23 cellular contexts compared by ENCODE assay signal in genomic region chr12:130560321-130560720, GRCh38.
"Had no signal": no experiment of that assay in that cellular context is flagged by ENCODE, and none has a peak within 500 bp of the region (broad histone marks: within the 10 kb centered on the region; RNA-seq: fewer than 3 reads in every experiment).

No MANE protein-coding gene starts in this region.

- H3K4me1 ChIP-seq: colonic mucosa, esophagus muscularis mucosa, esophagus squamous epithelium, foreskin keratinocyte, gastrocnemius medialis, gastroesophageal sphincter, heart left ventricle, heart right ventricle had no signal

- H3K36me3 ChIP-seq: colonic mucosa, esophagus muscularis mucosa, esophagus squamous epithelium, gastrocnemius medialis, gastroesophageal sphincter, heart left ventricle, heart right ventricle had no signal

- DNase-seq: cortex of kidney; dermis blood vessel endothelial cell; dorsolateral prefrontal cortex; effector CD4-positive, alpha-beta T cell; effector CD8-positive, alpha-beta T cell; effector memory CD4-positive, alpha-beta T cell; effector memory CD8-positive, alpha-beta T cell; endodermal cell; erythroblast; esophagus squamous epithelium; foreskin fibroblast; foreskin keratinocyte; foreskin melanocyte; gastrocnemius medialis; glutamatergic neuron; head of caudate nucleus; heart left ventricle; heart right ventricle had no signal

- H3K9me3 ChIP-seq: colonic mucosa, gastrocnemius medialis had no signal

- H3K27ac ChIP-seq: colonic mucosa, coronary artery, dorsolateral prefrontal cortex, epithelial cell of prostate, esophagus muscularis mucosa, esophagus squamous epithelium, foreskin keratinocyte, gastrocnemius medialis, gastroesophageal sphincter, heart left ventricle, heart right ventricle had no signal

- H3K4me3 ChIP-seq: colonic mucosa, coronary artery, dorsolateral prefrontal cortex, esophagus muscularis mucosa, esophagus squamous epithelium, gastrocnemius medialis, gastroesophageal sphincter, heart left ventricle, heart right ventricle had no signal

- H3K27me3 ChIP-seq: colonic mucosa, foreskin keratinocyte, gastrocnemius medialis had no signal
